ENCODE assay signal across 12 cellular contexts in the genomic region with DNA sequence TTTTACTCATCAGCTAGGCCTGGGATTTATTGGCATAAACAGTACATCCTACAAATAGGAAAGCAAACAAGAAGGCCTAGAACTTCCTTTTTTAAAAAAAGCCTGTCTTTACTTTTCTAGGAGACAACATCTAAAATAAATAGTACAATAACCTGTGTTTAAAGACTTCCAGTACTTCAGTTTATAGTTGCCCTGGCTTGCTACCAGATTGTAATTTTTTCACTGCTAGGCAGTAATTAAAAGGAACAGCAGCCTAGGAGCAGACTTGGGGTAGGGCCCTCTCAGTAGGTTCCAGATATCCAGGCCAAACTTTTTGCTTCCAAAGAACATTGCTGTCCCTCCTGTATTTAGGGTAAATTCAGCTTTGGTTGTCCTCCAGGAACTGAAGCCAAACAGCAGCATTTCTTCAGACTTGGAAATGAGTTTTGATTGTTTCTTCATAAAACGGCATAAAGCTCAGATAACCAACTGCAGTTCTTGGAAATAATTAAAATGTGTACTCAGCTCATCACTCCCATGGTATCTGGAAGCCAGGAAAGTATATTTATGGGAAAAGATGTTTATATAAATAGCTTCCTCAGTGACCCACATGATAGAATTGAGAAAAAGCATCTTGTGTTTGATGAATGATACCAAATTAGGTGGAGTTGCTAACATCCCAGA.
DNase-seq lines count a peak whose midpoint lies in the region; ATAC-seq and TF ChIP-seq lines count a peak whose summit lies in the region.
"Had no signal": no experiment of that assay in that cellular context is flagged by ENCODE, and none has a peak within 500 bp of the region (broad histone marks: within the 10 kb centered on the region; RNA-seq: fewer than 3 reads in every experiment).

No MANE protein-coding gene starts in this region.

- peak overlapping the region; percentile 66 for H2AFZ ChIP-seq in SK-N-SH (ENCODE audit: low read depth)
- peak overlapping the region; percentile 90 for H2AFZ ChIP-seq in smooth muscle cell (ENCODE audit: low read depth)

- no peak for ATAC-seq in activated CD4-positive, CD25-positive, alpha-beta regulatory T cell treated with anti-CD3 and anti-CD28 coated beads, Interleukin-2, amount 50 U/mL, for 24 hours
- ATAC-seq in GM18517 (IDR thresholded peaks at IDR 0.05; ENCODE audit: unreplicated experiment) = no peak

- H3K27ac Mint-ChIP-seq in activated CD4-positive, alpha-beta memory T cell treated with anti-CD3 and anti-CD28 coated beads for 36 hours = no peak overlapping the region
- H3K27ac Mint-ChIP-seq: dendritic cell treated with granulocyte-macrophage colony-stimulating factor and Interleukin-4, amounts not matched to agents 40 ng/mL and 50 ng/mL, for 4 days had no signal

- H3K27me3 ChIP-seq in SK-N-SH (ENCODE audit: insufficient read depth) (no peaks in the 10 kb centered on the region), left ventricle myocardium inferior (ENCODE audit: low read depth) (no peaks in the 10 kb centered on the region), smooth muscle cell (ENCODE audit: low read depth) (no peaks in the 10 kb centered on the region)

- TF ChIP-seq EP300 in SK-N-SH (IDR thresholded peaks at IDR 0.05; ENCODE audit: borderline replicate concordance in 1 of 2, low read depth in 1 of 2, low read length in 1 of 2) = no peak

- no peak overlapping the region for H3K4me3 Mint-ChIP-seq in activated CD4-positive, alpha-beta memory T cell treated with anti-CD3 and anti-CD28 coated beads for 36 hours
- H3K4me3 Mint-ChIP-seq: dendritic cell treated with granulocyte-macrophage colony-stimulating factor and Interleukin-4, amounts not matched to agents 40 ng/mL and 50 ng/mL, for 4 days had no signal

- no peak for TF ChIP-seq RAD21 in SK-N-SH (IDR thresholded peaks at IDR 0.05; ENCODE audit: low read length)

- H3K4me2 ChIP-seq in SK-N-SH = peak overlapping the region; percentile 17; the same call in 1 of the 2 replicates
- peak overlapping the region; percentile 60 for H3K4me2 ChIP-seq in smooth muscle cell

- H3K4me1 ChIP-seq in SK-N-SH (ENCODE audit: control insufficient read depth in 1 of 2, insufficient read depth in 2 of 2, low read depth in 1 of 2, low read length in 1 of 2) (peaks cover 5 to 9% of the 10 kb centered on the region in 2 experiments; a peak in 3 of 4 replicates), left ventricle myocardium inferior (peaks cover 28% of the 10 kb centered on the region), smooth muscle cell (ENCODE audit: low read depth) (peaks cover 9% of the 10 kb centered on the region)

- H3K27ac ChIP-seq in SK-N-SH (ENCODE audit: low read depth in 2 of 2, low read length in 1 of 2) (peak overlapping the region; percentile 74 to 78; a peak in 3 of 4 replicates), left ventricle myocardium inferior (replicated peaks) (peak overlapping the region; percentile 26), smooth muscle cell (ENCODE audit: low read depth) (peak overlapping the region; percentile 84)

- WGBS in SK-N-SH (ENCODE audit: low lambda C conversion rate) = 85% methylated on average over 1 of the region's 1 CpG
- 33% methylated on average over 1 of the region's 1 CpG for WGBS in smooth muscle cell (ENCODE audit: low lambda C conversion rate)

- H3K79me2 ChIP-seq in SK-N-SH (ENCODE audit: insufficient read depth) (no peaks in the 10 kb centered on the region), smooth muscle cell (ENCODE audit: low read depth) (no peaks in the 10 kb centered on the region)

- H3F3A ChIP-seq in SK-N-SH (replicated peaks; ENCODE audit: insufficient read depth) (peaks cover 7% of the 10 kb centered on the region), smooth muscle cell (ENCODE audit: low read depth) (no peaks in the 10 kb centered on the region)

- H3K4me3 ChIP-seq in SK-N-SH (ENCODE audit: low read depth in 2 of 2, low read length in 1 of 2) = no peak overlapping the region
- no peak overlapping the region for H3K4me3 ChIP-seq in left ventricle myocardium inferior
- no peak overlapping the region for H3K4me3 ChIP-seq in smooth muscle cell

- intact Hi-C loops in left ventricle myocardium inferior (cut with micrococcal nuclease) = no loop called here
- intact Hi-C loops in activated CD4-positive, alpha-beta memory T cell treated with anti-CD3 and anti-CD28 coated beads for 36 hours (cut with micrococcal nuclease) = no loop called here

- CTCF ChIA-PET in SK-N-SH (lab: Yijun Ruan, JAX) = interaction anchor here (1.9 kb wide), 1 partner anchor 25 kb away, joined by 10 read pairs; no protein-coding TSS in a partner anchor
- CTCF ChIA-PET in activated CD4-positive, alpha-beta memory T cell treated with anti-CD3 and anti-CD28 coated beads for 36 hours (lab: Charles Lee) = interaction anchor here (0.6 to 1.8 kb wide), 3 partner anchors 18 to 58 kb away, joined by 3 to 12 read pairs (median 3); no protein-coding TSS in a partner anchor

- H4K20me1 ChIP-seq in SK-N-SH (ENCODE audit: insufficient read depth) (no peaks in the 10 kb centered on the region), smooth muscle cell (ENCODE audit: low read depth) (no peaks in the 10 kb centered on the region)

- H3K9me3 ChIP-seq in SK-N-SH (no peaks in the 10 kb centered on the region), left ventricle myocardium inferior (replicated peaks) (no peaks in the 10 kb centered on the region), smooth muscle cell (replicated peaks; ENCODE audit: low read depth) (no peaks in the 10 kb centered on the region)

- DNase-seq in G401 (ENCODE audit: low spot score) (peak; percentile 4), SK-N-SH (no peak), left ventricle myocardium inferior (no peak), smooth muscle cell (lab: John Stamatoyannopoulos, UW; ENCODE audit: unreplicated experiment) (no peak), KBM-7 (no peak)
- DNase-seq in activated CD4-positive, alpha-beta memory T cell treated with anti-CD3 and anti-CD28 coated beads for 36 hours = no peak
- DNase-seq: NCI-H524 treated with DMSO at 0.1 percent for 48 hours, posterior cingulate gyrus, T1000 had no signal

- H3K4me1 Mint-ChIP-seq in activated CD4-positive, alpha-beta memory T cell treated with anti-CD3 and anti-CD28 coated beads for 36 hours (ENCODE audit: low read depth) = no peaks in the 10 kb centered on the region

- POLR2A ChIA-PET in SK-N-SH (lab: Yijun Ruan, JAX) = no interaction called here
- POLR2A ChIA-PET in activated CD4-positive, alpha-beta memory T cell treated with anti-CD3 and anti-CD28 coated beads for 36 hours (lab: Charles Lee) = no interaction called here

- H3K9me3 Mint-ChIP-seq in activated CD4-positive, alpha-beta memory T cell treated with anti-CD3 and anti-CD28 coated beads for 36 hours = no peaks in the 10 kb centered on the region
- H3K9me3 Mint-ChIP-seq: dendritic cell treated with granulocyte-macrophage colony-stimulating factor and Interleukin-4, amounts not matched to agents 40 ng/mL and 50 ng/mL, for 4 days had no signal

- H3K9ac ChIP-seq in SK-N-SH (peak overlapping the region; percentile 25; the same call in 1 of the 2 replicates), smooth muscle cell (ENCODE audit: low read depth) (no peak overlapping the region)

- no peaks in the 10 kb centered on the region for H3K27me3 Mint-ChIP-seq in activated CD4-positive, alpha-beta memory T cell treated with anti-CD3 and anti-CD28 coated beads for 36 hours

- H3K36me3 ChIP-seq in SK-N-SH (replicated peaks in 1 of 2; ENCODE audit: control insufficient read depth in 1 of 2, insufficient read depth in 2 of 2, low read length in 1 of 2) (no peaks in the 10 kb centered on the region), left ventricle myocardium inferior (no peaks in the 10 kb centered on the region), smooth muscle cell (ENCODE audit: low read depth) (no peaks in the 10 kb centered on the region)

- in situ Hi-C loops in G401 (cut with HindIII; ENCODE audit: low sequenced_read_pairs) (no loop called here), KBM-7 (cut with MboI; ENCODE audit: low pct_unique_long_range_greater_than_20kb, low sequenced_read_pairs) (no loop called here)

- no peaks in the 10 kb centered on the region for H3K9me2 ChIP-seq in SK-N-SH

- TF ChIP-seq CTCF in SK-N-SH (IDR thresholded peaks at IDR 0.05) = no peak
- TF ChIP-seq CTCF in left ventricle myocardium inferior (IDR thresholded peaks at IDR 0.05; ENCODE audit: borderline replicate concordance) = no peak
- no peak for TF ChIP-seq CTCF in smooth muscle cell (IDR thresholded peaks at IDR 0.05; ENCODE audit: borderline replicate concordance, insufficient read depth, poor library complexity, severe bottlenecking)

- H3K36me3 Mint-ChIP-seq in activated CD4-positive, alpha-beta memory T cell treated with anti-CD3 and anti-CD28 coated beads for 36 hours = no peaks in the 10 kb centered on the region

TF ChIP-seq in SK-N-SH, 30 proteins besides CTCF, POLR2A, EP300 and RAD21 (continues in another document):
- TF ChIP-seq GABPA (IDR thresholded peaks at IDR 0.05; ENCODE audit: low read depth) (no peak), MXI1 (IDR thresholded peaks at IDR 0.05; ENCODE audit: low read depth, low read length) (no peak), ZBTB33 (IDR thresholded peaks at IDR 0.05; ENCODE audit: borderline replicate concordance, low read depth) (no peak), RCOR1 (IDR thresholded peaks at IDR 0.05; ENCODE audit: low read length) (no peak), POLR2AphosphoS5 (IDR thresholded peaks at IDR 0.05; ENCODE audit: low read depth, low read length) (no peak), EZH2phosphoT487 (IDR thresholded peaks at IDR 0.05; ENCODE audit: borderline replicate concordance, low read depth) (no peak), JUND (IDR thresholded peaks at IDR 0.05) (no peak)

Comparison
In these comparisons a context has a peak if more than half of its experiments do, and no peak if none do; other contexts are left out.
1. H3K27ac ChIP-seq: peak in every context shown above with its lines; median percentile 84 in smooth muscle cell; 76 in SK-N-SH; 26 in left ventricle myocardium inferior.